In the genomic region with DNA sequence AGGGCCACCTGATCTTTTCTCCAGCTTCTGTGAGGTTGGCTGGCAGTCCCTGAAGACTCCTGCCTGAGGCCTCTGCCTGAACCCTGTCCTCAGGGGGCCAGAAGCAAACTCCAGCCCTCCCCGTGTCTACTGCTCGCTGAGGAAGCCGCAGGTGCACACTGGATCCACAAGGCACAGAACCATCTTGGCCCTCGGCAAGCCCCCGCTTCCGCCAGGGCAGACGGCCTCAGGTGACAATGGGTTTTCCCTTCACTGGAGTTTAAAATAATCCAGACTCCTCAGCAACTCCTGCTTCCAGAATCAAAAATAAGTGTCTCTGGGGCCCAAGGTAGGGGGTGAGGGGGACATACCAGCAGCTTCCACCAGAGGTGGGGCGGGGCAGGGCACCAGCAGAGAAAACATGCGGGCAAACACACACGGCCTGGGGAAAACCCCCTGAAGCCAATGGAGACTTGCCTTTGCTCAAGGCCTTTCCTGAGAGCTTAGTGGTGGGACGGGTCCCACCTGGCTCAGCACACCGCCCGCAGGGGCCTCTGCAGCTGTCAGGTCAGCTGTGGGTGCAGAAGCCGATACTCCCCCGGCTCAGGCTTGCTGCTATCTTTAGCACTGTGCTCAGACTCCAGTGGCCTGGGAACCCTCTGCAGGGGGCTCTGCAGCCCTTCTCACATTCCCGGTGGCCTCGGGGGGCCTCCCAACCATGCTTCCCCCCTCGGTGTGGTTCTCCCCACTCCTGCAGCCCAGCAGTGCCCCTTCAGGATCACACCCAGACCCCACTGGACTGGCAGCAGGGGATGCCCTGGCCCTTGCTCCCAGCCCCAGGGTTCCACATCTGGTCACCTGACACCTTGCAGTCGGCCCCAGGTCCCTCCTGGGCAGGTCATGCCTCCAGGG, we compare ENCODE assay signal across 1 cellular context.
A peak's percentile ranks its signal among the peaks of the same experiment; 100 is the strongest.
TF ChIP-seq lines count a peak whose summit lies in the region.

No MANE protein-coding gene starts in this region.

TF ChIP-seq in GM12878, 131 proteins besides CTCF, POLR2A, EP300 and RAD21:
- peak; percentile 56 for TF ChIP-seq POLR2AphosphoS5 (IDR thresholded peaks at IDR 0.05; ENCODE audit: low read length)
- no peak for TF ChIP-seq STAT3 (IDR thresholded peaks at IDR 0.05; ENCODE audit: low read depth, low read length)
- 0 out of 2 replicates have a peak, but pooled peaks have one; percentile 32 for TF ChIP-seq SMARCA5 (IDR thresholded peaks at IDR 0.05)
- TF ChIP-seq TCF3 (IDR thresholded peaks at IDR 0.05; ENCODE audit: borderline replicate concordance, insufficient read depth, low read depth, low read length), result peak; percentile 82
- TF ChIP-seq CBFB (IDR thresholded peaks at IDR 0.05; ENCODE audit: low read depth), result 0 out of 2 replicates have a peak, but pooled peaks have one; percentile 21
- TF ChIP-seq CREM (IDR thresholded peaks at IDR 0.05; ENCODE audit: low read depth), result 0 out of 2 replicates have a peak, but pooled peaks have one; percentile 11
- TF ChIP-seq, protein P1, sequence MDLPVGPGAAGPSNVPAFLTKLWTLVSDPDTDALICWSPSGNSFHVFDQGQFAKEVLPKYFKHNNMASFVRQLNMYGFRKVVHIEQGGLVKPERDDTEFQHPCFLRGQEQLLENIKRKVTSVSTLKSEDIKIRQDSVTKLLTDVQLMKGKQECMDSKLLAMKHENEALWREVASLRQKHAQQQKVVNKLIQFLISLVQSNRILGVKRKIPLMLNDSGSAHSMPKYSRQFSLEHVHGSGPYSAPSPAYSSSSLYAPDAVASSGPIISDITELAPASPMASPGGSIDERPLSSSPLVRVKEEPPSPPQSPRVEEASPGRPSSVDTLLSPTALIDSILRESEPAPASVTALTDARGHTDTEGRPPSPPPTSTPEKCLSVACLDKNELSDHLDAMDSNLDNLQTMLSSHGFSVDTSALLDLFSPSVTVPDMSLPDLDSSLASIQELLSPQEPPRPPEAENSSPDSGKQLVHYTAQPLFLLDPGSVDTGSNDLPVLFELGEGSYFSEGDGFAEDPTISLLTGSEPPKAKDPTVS (IDR thresholded peaks at IDR 0.05; ENCODE audit: low read depth, low read length), result no peak
- peak; percentile 62 for TF ChIP-seq MEF2B (IDR thresholded peaks at IDR 0.05; ENCODE audit: partially characterized antibody, poor library complexity, severe bottlenecking)
- no peak for TF ChIP-seq NRF1 (conservative IDR thresholded peaks at IDR 0.05; ENCODE audit: low read depth, low read length)
- TF ChIP-seq, protein P2, sequence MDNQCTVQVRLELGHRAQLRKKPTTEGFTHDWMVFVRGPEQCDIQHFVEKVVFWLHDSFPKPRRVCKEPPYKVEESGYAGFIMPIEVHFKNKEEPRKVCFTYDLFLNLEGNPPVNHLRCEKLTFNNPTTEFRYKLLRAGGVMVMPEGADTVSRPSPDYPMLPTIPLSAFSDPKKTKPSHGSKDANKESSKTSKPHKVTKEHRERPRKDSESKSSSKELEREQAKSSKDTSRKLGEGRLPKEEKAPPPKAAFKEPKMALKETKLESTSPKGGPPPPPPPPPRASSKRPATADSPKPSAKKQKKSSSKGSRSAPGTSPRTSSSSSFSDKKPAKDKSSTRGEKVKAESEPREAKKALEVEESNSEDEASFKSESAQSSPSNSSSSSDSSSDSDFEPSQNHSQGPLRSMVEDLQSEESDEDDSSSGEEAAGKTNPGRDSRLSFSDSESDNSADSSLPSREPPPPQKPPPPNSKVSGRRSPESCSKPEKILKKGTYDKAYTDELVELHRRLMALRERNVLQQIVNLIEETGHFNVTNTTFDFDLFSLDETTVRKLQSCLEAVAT (IDR thresholded peaks at IDR 0.05), result 0 out of 2 replicates have a peak, but pooled peaks have one; percentile 32
- TF ChIP-seq, protein P3, sequence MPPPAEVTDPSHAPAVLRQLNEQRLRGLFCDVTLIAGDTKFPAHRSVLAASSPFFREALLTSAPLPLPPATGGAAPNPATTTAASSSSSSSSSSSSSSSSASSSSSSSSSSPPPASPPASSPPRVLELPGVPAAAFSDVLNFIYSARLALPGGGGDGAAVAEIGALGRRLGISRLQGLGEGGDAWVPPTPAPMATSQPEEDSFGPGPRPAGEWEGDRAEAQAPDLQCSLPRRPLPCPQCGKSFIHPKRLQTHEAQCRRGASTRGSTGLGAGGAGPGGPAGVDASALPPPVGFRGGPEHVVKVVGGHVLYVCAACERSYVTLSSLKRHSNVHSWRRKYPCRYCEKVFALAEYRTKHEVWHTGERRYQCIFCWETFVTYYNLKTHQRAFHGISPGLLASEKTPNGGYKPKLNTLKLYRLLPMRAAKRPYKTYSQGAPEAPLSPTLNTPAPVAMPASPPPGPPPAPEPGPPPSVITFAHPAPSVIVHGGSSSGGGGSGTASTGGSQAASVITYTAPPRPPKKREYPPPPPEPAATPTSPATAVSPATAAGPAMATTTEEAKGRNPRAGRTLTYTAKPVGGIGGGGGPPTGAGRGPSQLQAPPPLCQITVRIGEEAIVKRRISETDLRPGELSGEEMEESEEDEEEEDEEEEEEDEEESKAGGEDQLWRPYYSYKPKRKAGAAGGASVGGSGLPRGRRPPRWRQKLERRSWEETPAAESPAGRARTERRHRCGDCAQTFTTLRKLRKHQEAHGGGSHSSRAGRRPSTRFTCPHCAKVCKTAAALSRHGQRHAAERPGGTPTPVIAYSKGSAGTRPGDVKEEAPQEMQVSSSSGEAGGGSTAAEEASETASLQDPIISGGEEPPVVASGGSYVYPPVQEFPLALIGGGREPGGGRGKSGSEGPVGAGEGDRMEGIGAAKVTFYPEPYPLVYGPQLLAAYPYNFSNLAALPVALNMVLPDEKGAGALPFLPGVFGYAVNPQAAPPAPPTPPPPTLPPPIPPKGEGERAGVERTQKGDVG (CRISPR knock-in tag; IDR thresholded peaks at IDR 0.05), result 0 out of 2 replicates have a peak, but pooled peaks have one; percentile 50
- TF ChIP-seq NBN (IDR thresholded peaks at IDR 0.05), result 0 out of 2 replicates have a peak, but pooled peaks have one; percentile 62
- TF ChIP-seq EGR1 (IDR thresholded peaks at IDR 0.05; ENCODE audit: borderline replicate concordance in 1 of 2, low read depth in 2 of 2, low read length in 2 of 2), result peak in 1 of 2 experiments; percentile 29; a peak in 1 of 3 replicates
- TF ChIP-seq IKZF1 (conservative IDR thresholded peaks at IDR 0.05), result peak; percentile 14; the same call in 1 of the 2 replicates
- 0 out of 2 replicates have a peak, but pooled peaks have one; percentile 19 for TF ChIP-seq ATF7 (IDR thresholded peaks at IDR 0.05; ENCODE audit: low read depth)
- TF ChIP-seq RFX5 (IDR thresholded peaks at IDR 0.05; ENCODE audit: low read depth, low read length), result no peak
- TF ChIP-seq, protein P4, sequence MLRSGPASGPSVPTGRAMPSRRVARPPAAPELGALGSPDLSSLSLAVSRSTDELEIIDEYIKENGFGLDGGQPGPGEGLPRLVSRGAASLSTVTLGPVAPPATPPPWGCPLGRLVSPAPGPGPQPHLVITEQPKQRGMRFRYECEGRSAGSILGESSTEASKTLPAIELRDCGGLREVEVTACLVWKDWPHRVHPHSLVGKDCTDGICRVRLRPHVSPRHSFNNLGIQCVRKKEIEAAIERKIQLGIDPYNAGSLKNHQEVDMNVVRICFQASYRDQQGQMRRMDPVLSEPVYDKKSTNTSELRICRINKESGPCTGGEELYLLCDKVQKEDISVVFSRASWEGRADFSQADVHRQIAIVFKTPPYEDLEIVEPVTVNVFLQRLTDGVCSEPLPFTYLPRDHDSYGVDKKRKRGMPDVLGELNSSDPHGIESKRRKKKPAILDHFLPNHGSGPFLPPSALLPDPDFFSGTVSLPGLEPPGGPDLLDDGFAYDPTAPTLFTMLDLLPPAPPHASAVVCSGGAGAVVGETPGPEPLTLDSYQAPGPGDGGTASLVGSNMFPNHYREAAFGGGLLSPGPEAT (IDR thresholded peaks at IDR 0.05; ENCODE audit: low read depth), result peak; percentile 61; the same call in 1 of the 2 replicates
- TF ChIP-seq, protein P5, sequence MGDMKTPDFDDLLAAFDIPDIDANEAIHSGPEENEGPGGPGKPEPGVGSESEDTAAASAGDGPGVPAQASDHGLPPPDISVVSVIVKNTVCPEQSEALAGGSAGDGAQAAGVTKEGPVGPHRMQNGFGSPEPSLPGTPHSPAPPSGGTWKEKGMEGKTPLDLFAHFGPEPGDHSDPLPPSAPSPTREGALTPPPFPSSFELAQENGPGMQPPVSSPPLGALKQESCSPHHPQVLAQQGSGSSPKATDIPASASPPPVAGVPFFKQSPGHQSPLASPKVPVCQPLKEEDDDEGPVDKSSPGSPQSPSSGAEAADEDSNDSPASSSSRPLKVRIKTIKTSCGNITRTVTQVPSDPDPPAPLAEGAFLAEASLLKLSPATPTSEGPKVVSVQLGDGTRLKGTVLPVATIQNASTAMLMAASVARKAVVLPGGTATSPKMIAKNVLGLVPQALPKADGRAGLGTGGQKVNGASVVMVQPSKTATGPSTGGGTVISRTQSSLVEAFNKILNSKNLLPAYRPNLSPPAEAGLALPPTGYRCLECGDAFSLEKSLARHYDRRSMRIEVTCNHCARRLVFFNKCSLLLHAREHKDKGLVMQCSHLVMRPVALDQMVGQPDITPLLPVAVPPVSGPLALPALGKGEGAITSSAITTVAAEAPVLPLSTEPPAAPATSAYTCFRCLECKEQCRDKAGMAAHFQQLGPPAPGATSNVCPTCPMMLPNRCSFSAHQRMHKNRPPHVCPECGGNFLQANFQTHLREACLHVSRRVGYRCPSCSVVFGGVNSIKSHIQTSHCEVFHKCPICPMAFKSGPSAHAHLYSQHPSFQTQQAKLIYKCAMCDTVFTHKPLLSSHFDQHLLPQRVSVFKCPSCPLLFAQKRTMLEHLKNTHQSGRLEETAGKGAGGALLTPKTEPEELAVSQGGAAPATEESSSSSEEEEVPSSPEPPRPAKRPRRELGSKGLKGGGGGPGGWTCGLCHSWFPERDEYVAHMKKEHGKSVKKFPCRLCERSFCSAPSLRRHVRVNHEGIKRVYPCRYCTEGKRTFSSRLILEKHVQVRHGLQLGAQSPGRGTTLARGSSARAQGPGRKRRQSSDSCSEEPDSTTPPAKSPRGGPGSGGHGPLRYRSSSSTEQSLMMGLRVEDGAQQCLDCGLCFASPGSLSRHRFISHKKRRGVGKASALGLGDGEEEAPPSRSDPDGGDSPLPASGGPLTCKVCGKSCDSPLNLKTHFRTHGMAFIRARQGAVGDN (IDR thresholded peaks at IDR 0.05), result 0 out of 2 replicates have a peak, but pooled peaks have one; percentile 36
- TF ChIP-seq, protein P6, sequence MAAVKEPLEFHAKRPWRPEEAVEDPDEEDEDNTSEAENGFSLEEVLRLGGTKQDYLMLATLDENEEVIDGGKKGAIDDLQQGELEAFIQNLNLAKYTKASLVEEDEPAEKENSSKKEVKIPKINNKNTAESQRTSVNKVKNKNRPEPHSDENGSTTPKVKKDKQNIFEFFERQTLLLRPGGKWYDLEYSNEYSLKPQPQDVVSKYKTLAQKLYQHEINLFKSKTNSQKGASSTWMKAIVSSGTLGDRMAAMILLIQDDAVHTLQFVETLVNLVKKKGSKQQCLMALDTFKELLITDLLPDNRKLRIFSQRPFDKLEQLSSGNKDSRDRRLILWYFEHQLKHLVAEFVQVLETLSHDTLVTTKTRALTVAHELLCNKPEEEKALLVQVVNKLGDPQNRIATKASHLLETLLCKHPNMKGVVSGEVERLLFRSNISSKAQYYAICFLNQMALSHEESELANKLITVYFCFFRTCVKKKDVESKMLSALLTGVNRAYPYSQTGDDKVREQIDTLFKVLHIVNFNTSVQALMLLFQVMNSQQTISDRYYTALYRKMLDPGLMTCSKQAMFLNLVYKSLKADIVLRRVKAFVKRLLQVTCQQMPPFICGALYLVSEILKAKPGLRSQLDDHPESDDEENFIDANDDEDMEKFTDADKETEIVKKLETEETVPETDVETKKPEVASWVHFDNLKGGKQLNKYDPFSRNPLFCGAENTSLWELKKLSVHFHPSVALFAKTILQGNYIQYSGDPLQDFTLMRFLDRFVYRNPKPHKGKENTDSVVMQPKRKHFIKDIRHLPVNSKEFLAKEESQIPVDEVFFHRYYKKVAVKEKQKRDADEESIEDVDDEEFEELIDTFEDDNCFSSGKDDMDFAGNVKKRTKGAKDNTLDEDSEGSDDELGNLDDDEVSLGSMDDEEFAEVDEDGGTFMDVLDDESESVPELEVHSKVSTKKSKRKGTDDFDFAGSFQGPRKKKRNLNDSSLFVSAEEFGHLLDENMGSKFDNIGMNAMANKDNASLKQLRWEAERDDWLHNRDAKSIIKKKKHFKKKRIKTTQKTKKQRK (IDR thresholded peaks at IDR 0.05; ENCODE audit: low read depth, low read length), result no peak
- TF ChIP-seq TCF12 (IDR thresholded peaks at IDR 0.05; ENCODE audit: low read depth, low read length), result peak; percentile 94
- TF ChIP-seq ZZZ3 (IDR thresholded peaks at IDR 0.05; ENCODE audit: control insufficient read depth, insufficient read length, low read depth), result no peak
- TF ChIP-seq YY1 (IDR thresholded peaks at IDR 0.05; ENCODE audit: low read depth, low read length), result peak; percentile 33; the same call in 1 of the 2 replicates
- TF ChIP-seq MXI1 (IDR thresholded peaks at IDR 0.05; ENCODE audit: low read depth, low read length), result 0 out of 2 replicates have a peak, but pooled peaks have one; percentile 7
- 0 out of 2 replicates have a peak, but pooled peaks have one; percentile 12 for TF ChIP-seq PAX5 (IDR thresholded peaks at IDR 0.05; ENCODE audit: borderline replicate concordance, low read depth, low read length)
- TF ChIP-seq NR2F1 (conservative IDR thresholded peaks at IDR 0.05), result 0 out of 2 replicates have a peak, but pooled peaks have one; percentile 16
TF ChIP-seq in GM12878: peak in this region for 19.
